8 cellular contexts compared by ENCODE assay signal in genomic region chr2:20224191-20224715, GRCh38. TPM values are rescaled to one million over a fixed set of nuclear protein-coding genes. Genes with fewer than 3 reads are reported as not detected.
DNase-seq lines count a peak whose midpoint lies in the region; ATAC-seq and TF ChIP-seq lines count a peak whose summit lies in the region.

No MANE protein-coding gene starts in this region.

- H3K9me3 ChIP-seq in Caco-2 (no peaks in the 10 kb centered on the region), SU-DHL-6 (ENCODE audit: insufficient read depth, low read length) (no peaks in the 10 kb centered on the region), iPS DF 6.9 (ENCODE audit: control insufficient read depth, insufficient read depth, low read length) (no peaks in the 10 kb centered on the region), thoracic aorta (no peaks in the 10 kb centered on the region)

- no peak overlapping the region for H3K27ac ChIP-seq in SU-DHL-6 (ENCODE audit: low read depth, low read length)
- no peak overlapping the region for H3K27ac ChIP-seq in iPS DF 6.9 (ENCODE audit: low read length)
- H3K27ac ChIP-seq in thoracic aorta: no peak overlapping the region

- DNase-seq in Caco-2 (no peak), HEK293T (ENCODE audit: extremely low spot score) (peak; percentile 41), iPS DF 6.9 (ENCODE audit: low read depth, low spot score) (no peak), thoracic aorta (ENCODE audit: low spot score) (no peak), SIG-M5 treated with dmso at 0.1 percent for 504 hours (lab: John Stamatoyannopoulos, UW; ENCODE audit: unreplicated experiment) (no peak)
- DNase-seq in stimulated activated CD4-positive, alpha-beta T cell treated with anti-CD3 and anti-CD28 coated beads, Interleukin-4, amount 100 ng/mL, for 24 hours: no peak

- H3K9me2 ChIP-seq in SU-DHL-6 (replicated peaks; ENCODE audit: insufficient read depth, low read length): no peaks in the 10 kb centered on the region

- H3K4me1 ChIP-seq in Caco-2 (peaks cover 19% of the 10 kb centered on the region), iPS DF 6.9 (ENCODE audit: control insufficient read depth, insufficient read depth, low read length) (peaks cover 7% of the 10 kb centered on the region; the same call in 1 of the 2 replicates), thoracic aorta (ENCODE audit: control insufficient read depth in 1 of 2, low read depth in 2 of 2) (peaks cover 0 to 21% of the 10 kb centered on the region in 2 donors)

- no peak for TF ChIP-seq CTCF in Caco-2 (IDR thresholded peaks at IDR 0.05; ENCODE audit: insufficient read depth in 1 of 2, low read depth in 1 of 2, low read length in 1 of 2, severe bottlenecking in 1 of 2, unreplicated experiment in 1 of 2)
- TF ChIP-seq CTCF in SU-DHL-6 (IDR thresholded peaks at IDR 0.05; ENCODE audit: insufficient read depth, low read length, poor library complexity, severe bottlenecking): no peak
- no peak for TF ChIP-seq CTCF in thoracic aorta (IDR thresholded peaks at IDR 0.05)

- H3K36me3 ChIP-seq in Caco-2 (ENCODE audit: control insufficient read depth, insufficient read depth, low read length): no peaks in the 10 kb centered on the region
- H3K36me3 ChIP-seq in SU-DHL-6 (ENCODE audit: low read length): no peaks in the 10 kb centered on the region
- H3K36me3 ChIP-seq in iPS DF 6.9 (ENCODE audit: control insufficient read depth, insufficient read depth, low read length): no peaks in the 10 kb centered on the region
- H3K36me3 ChIP-seq in thoracic aorta: no peaks in the 10 kb centered on the region

- no peak for ATAC-seq in thoracic aorta (ENCODE audit: insufficient number of reproducible peaks, low FRiP score, low read depth)
- no peak for ATAC-seq in HG03045 (IDR thresholded peaks at IDR 0.05; ENCODE audit: unreplicated experiment)

- no peaks in the 10 kb centered on the region for H3K27me3 Mint-ChIP-seq in Caco-2 (ENCODE audit: insufficient read depth, unreplicated experiment)

- POLR2A ChIA-PET in Caco-2 (lab: Charles Lee): no interaction called here
- POLR2A ChIA-PET in HEK293T (lab: Yijun Ruan, JAX): interaction anchor here (0.7 to 2.2 kb wide), 7 partner anchors 9 to 88 kb away, joined by 3 to 13 read pairs (median 3); no protein-coding TSS in a partner anchor

- no TSS peak for BruUV-seq in Caco-2 (replicated peaks; lab: Mats Ljungman, UMichigan)

- H4K20me1 ChIP-seq in SU-DHL-6 (ENCODE audit: low read depth, low read length): no peaks in the 10 kb centered on the region

- H3F3A ChIP-seq in SU-DHL-6 (ENCODE audit: insufficient read depth): no peaks in the 10 kb centered on the region

- H3K9ac ChIP-seq in SU-DHL-6 (ENCODE audit: low read length): peak overlapping the region; percentile 56

- no CpG with 5 or more reads among the region's 67 CpGs for WGBS in iPS DF 6.9 (ENCODE audit: insufficient coverage, insufficient read length)

- peak overlapping the region; percentile 57 for H2AFZ ChIP-seq in SU-DHL-6 (ENCODE audit: low read depth, low read length, severe bottlenecking)

- no peaks in the 10 kb centered on the region for H3K9me3 Mint-ChIP-seq in Caco-2 (ENCODE audit: unreplicated experiment)

- H3K27ac Mint-ChIP-seq in Caco-2 (ENCODE audit: unreplicated experiment): no peak overlapping the region

- H3K36me3 Mint-ChIP-seq in Caco-2 (ENCODE audit: insufficient read depth, unreplicated experiment): peaks cover 7% of the 10 kb centered on the region

- no peaks in the 10 kb centered on the region for H3K79me2 ChIP-seq in SU-DHL-6 (ENCODE audit: insufficient read depth, low read length)

- no peaks in the 10 kb centered on the region for H3K27me3 ChIP-seq in Caco-2 (replicated peaks; ENCODE audit: control insufficient read depth, insufficient read depth, low read length)
- H3K27me3 ChIP-seq in SU-DHL-6 (ENCODE audit: low read length): no peaks in the 10 kb centered on the region
- H3K27me3 ChIP-seq in iPS DF 6.9 (ENCODE audit: control insufficient read depth, insufficient read depth, low read length): no peaks in the 10 kb centered on the region
- H3K27me3 ChIP-seq in thoracic aorta (replicated peaks; ENCODE audit: insufficient read depth): no peaks in the 10 kb centered on the region

- H3K4me1 Mint-ChIP-seq in Caco-2 (ENCODE audit: low read depth, unreplicated experiment): peaks cover 13% of the 10 kb centered on the region

- H3K4me3 Mint-ChIP-seq in Caco-2 (ENCODE audit: unreplicated experiment): peak overlapping the region; percentile 78

- H3K4me3 ChIP-seq in Caco-2 (ENCODE audit: low read depth, low read length) (peak overlapping the region; percentile 56), SU-DHL-6 (ENCODE audit: insufficient read depth, low read length, poor library complexity, severe bottlenecking) (peak overlapping the region; percentile 59), iPS DF 6.9 (ENCODE audit: low read length) (peak overlapping the region; percentile 68), thoracic aorta (peak overlapping the region; percentile 81)

- CTCF ChIA-PET in Caco-2 (lab: Charles Lee): interaction anchor here (0.6 to 3.3 kb wide), 15 partner anchors 10 to 268 kb away, joined by 3 to 27 read pairs (median 8); partner anchors contain the start of genes LAPTM4A and MATN3
- CTCF ChIA-PET in HEK293T (lab: Yijun Ruan, JAX): interaction anchor here (0.5 to 2.1 kb wide), 4 partner anchors 27 to 120 kb away, joined by 3 to 19 read pairs (median 3); no protein-coding TSS in a partner anchor

- intact Hi-C loops in Caco-2 (cut with micrococcal nuclease; ENCODE audit: unreplicated experiment): loop anchor here (2.0 kb wide), 1 partner anchor 39 kb away; no protein-coding TSS in a partner anchor

- peak overlapping the region; percentile 83 for H3K4me2 ChIP-seq in SU-DHL-6 (ENCODE audit: low read depth, low read length, poor library complexity, severe bottlenecking)

TF ChIP-seq in HEK293T, 16 proteins besides CTCF, POLR2A, EP300 and RAD21:
- TF ChIP-seq L3MBTL2 (conservative IDR thresholded peaks at IDR 0.05) (0 out of 2 replicates have a peak, but pooled peaks have one; percentile 8), NFRKB (IDR thresholded peaks at IDR 0.05) (no peak), ARNT (IDR thresholded peaks at IDR 0.05) (no peak)

RNA-seq across cellular contexts. Expression of gene SDC1, which starts 0.7 kb away (rescaled TPM):
- 23.5 and 24.3 TPM in 2 replicates for total RNA-seq in Caco-2 (2022)
- 1 to 10 TPM; 3.1 to 9.6 TPM for total RNA-seq in thoracic aorta
